22 cellular contexts compared by ENCODE assay signal in the genomic region with DNA sequence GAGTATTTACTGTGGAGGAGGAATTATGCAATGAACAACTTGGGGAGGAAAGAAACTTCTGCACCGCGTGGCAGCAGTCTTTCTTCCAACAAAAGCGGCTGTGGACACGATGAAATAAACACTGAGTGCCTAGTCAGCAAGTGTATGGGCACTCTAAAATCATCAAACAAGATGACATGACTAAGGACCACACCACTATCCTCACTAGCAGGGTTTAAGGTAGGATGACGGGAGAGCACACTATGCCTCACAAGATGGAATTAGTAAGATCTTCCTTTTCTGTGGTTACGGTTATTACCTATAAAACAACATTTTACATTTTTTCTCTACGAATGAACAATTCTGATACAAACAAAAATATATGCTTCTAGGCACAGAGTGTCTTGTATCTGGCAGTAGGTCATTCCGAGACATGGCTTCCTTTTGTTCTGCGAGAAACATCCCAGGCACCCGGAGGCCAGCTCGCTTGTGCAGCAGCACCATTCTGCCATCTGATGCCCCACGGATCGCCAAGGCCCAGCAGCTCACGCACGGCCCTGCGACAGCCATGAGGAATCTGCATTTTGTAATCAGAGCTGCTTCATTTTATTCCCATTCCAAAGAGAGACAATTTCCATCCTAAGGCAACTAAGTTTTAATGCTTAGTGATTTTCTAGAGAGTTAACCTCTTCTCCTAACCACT. TPM values are rescaled to one million over a fixed set of nuclear protein-coding genes. Genes with fewer than 3 reads are reported as not detected.
DNase-seq lines count a peak whose midpoint lies in the region; ATAC-seq, FAIRE-seq and TF ChIP-seq lines count a peak whose summit lies in the region.
"Had no signal": no experiment of that assay in that cellular context is flagged by ENCODE, and none has a peak within 500 bp of the region (broad histone marks: within the 10 kb centered on the region; RNA-seq: fewer than 3 reads in every experiment).

No MANE protein-coding gene starts in this region.

- CTCF ChIA-PET in T-cell (lab: Charles Lee): no interaction called here

- peaks cover 0 to 19% of the 10 kb centered on the region in 2 donors for H3K36me3 Mint-ChIP-seq in activated naive CD4-positive, alpha-beta T cell treated with anti-CD3 and anti-CD28 coated beads, Interleukin-2, amount 50 U/mL, for 72 hours
- peaks cover 63% of the 10 kb centered on the region for H3K36me3 Mint-ChIP-seq in T-cell

- DNase-seq in DMS53 (lab: John Stamatoyannopoulos, UW) (peak; percentile 64), DMS53 treated with DMSO at 0.1 percent for 48 hours (lab: John Stamatoyannopoulos, UW; ENCODE audit: unreplicated experiment) (no peak), bronchial epithelial cell (ENCODE audit: low read depth) (no peak), T-cell (no peak), T1000 (lab: John Stamatoyannopoulos, UW) (no peak)
- no peak for DNase-seq in activated naive CD4-positive, alpha-beta T cell treated with anti-CD3 and anti-CD28 coated beads, Interleukin-2, amount 50 U/mL, for 72 hours (ENCODE audit: low spot score in 2 of 2)
- DNase-seq in activated naive CD4-positive, alpha-beta T cell (lab: John Stamatoyannopoulos, UW): no peak
- DNase-seq: CD8-positive, alpha-beta memory T cell; GDM1; GM23248; HCEC 1CT; NCI-H1436; NCI-H2029; NCI-H2171 treated with DMSO at 0.1 percent for 48 hours; NCI-H82; PC-9 had no signal

- TF ChIP-seq CTCF in bronchial epithelial cell (IDR thresholded peaks at IDR 0.05; ENCODE audit: insufficient read depth, low read length, severe bottlenecking): no peak

- peak overlapping the region in 1 of 2 donors; percentile 75 for H3K27ac Mint-ChIP-seq in activated naive CD4-positive, alpha-beta T cell treated with anti-CD3 and anti-CD28 coated beads, Interleukin-2, amount 50 U/mL, for 72 hours
- no peak overlapping the region for H3K27ac Mint-ChIP-seq in T-cell

- H3K36me3 ChIP-seq in bronchial epithelial cell (ENCODE audit: control insufficient read depth, insufficient read depth, low read length): peaks cover 14% of the 10 kb centered on the region

- no peaks in the 10 kb centered on the region for H3K27me3 ChIP-seq in bronchial epithelial cell (ENCODE audit: control insufficient read depth, insufficient read depth, low read length)

- FAIRE-seq in bronchial epithelial cell (lab: Jason Lieb, UNC): peak; percentile 36
- FAIRE-seq: D721Med, GM12878, GM18507, HTR-8/SVneo had no signal

- peak; percentile 45 to 76 for ATAC-seq in activated naive CD4-positive, alpha-beta T cell treated with anti-CD3 and anti-CD28 coated beads, Interleukin-2, amount 50 U/mL, for 72 hours
- ATAC-seq in T-cell (replicated peaks in 1 of 4) (no peak), HG02852 (IDR thresholded peaks at IDR 0.05; ENCODE audit: unreplicated experiment) (no peak)
- ATAC-seq: GM12878 had no signal

- no peak overlapping the region for H3K4me3 ChIP-seq in bronchial epithelial cell (ENCODE audit: low read depth, low read length)
- H3K4me3 ChIP-seq: GM12878, GM23248, PC-9 had no signal

- H3K4me3 Mint-ChIP-seq in T-cell: peak overlapping the region in 1 of 3 donors; percentile 6
- H3K4me3 Mint-ChIP-seq: CD8-positive, alpha-beta memory T cell; IgD-negative memory B cell had no signal

- POLR2A ChIA-PET in T-cell (lab: Charles Lee): no interaction called here

- no peaks in the 10 kb centered on the region for H3K27me3 Mint-ChIP-seq in T-cell
- H3K27me3 Mint-ChIP-seq: CD8-positive, alpha-beta memory T cell; IgD-negative memory B cell had no signal

- peaks cover 0 to 4% (median 0%) of the 10 kb centered on the region in 3 donors for H3K4me1 Mint-ChIP-seq in T-cell
- H3K4me1 Mint-ChIP-seq: IgD-negative memory B cell had no signal

- no peaks in the 10 kb centered on the region for H3K9me3 Mint-ChIP-seq in activated naive CD4-positive, alpha-beta T cell treated with anti-CD3 and anti-CD28 coated beads, Interleukin-2, amount 50 U/mL, for 72 hours
- H3K9me3 Mint-ChIP-seq in T-cell: no peaks in the 10 kb centered on the region
- H3K9me3 Mint-ChIP-seq: CD8-positive, alpha-beta memory T cell; IgD-negative memory B cell had no signal

RNA-seq across cellular contexts. Expression of gene NCAPG2, which starts 54.1 kb away (rescaled TPM):
- total RNA-seq in activated naive CD4-positive, alpha-beta T cell treated with anti-CD3 and anti-CD28 coated beads, Interleukin-2, amount 50 U/mL, for 72 hours: 100 to 1,000 TPM; 129 to 205 TPM
- total RNA-seq in bronchial epithelial cell (3.2 and 3.5 TPM in 2 replicates), T-cell (10 to 100 TPM in 3 of 5 donors, 1 to 10 TPM in 2; 6.2 to 14.7 (median 11.9) TPM)

Comparison
In these comparisons a context has a peak if more than half of its experiments do, and no peak if none do; other contexts are left out.
1. ATAC-seq: peak in activated naive CD4-positive, alpha-beta T cell treated with anti-CD3 and anti-CD28 coated beads, Interleukin-2, amount 50 U/mL, for 72 hours (2 of 2); none in T-cell (0 of 4) and HG02852 (single experiment).
2. RNA of gene NCAPG2, which starts 54.1 kb away (total RNA-seq): 129 to 205 TPM in activated naive CD4-positive, alpha-beta T cell treated with anti-CD3 and anti-CD28 coated beads, Interleukin-2, amount 50 U/mL, for 72 hours; 6.2 to 14.7 TPM in T-cell and 3.2 to 3.5 TPM in bronchial epithelial cell; every median in the first group is over 4 times any median in the second.